ENCODE assay signal across 8 cellular contexts in genomic region chr12:123271182-123271491, GRCh38.
DNase-seq lines count a peak whose midpoint lies in the region; ATAC-seq and TF ChIP-seq lines count a peak whose summit lies in the region.

No MANE protein-coding gene starts in this region.

- H3K9me3 Mint-ChIP-seq in central memory CD8-positive, alpha-beta T cell, result no peaks in the 10 kb centered on the region

- H3K4me1 Mint-ChIP-seq in central memory CD8-positive, alpha-beta T cell, result peaks cover 23% of the 10 kb centered on the region

- peak; percentile 56 for ATAC-seq in HG02571 (IDR thresholded peaks at IDR 0.05; ENCODE audit: unreplicated experiment)
- peak; percentile 80 for ATAC-seq in central memory CD8-positive, alpha-beta T cell (replicated peaks; ENCODE audit: extremely low read depth, poor library complexity, severe bottlenecking)
- no peak for ATAC-seq in GM18858 (IDR thresholded peaks at IDR 0.05; ENCODE audit: unreplicated experiment)

- peak; percentile 74 for TF ChIP-seq CTCF in GM12874 (IDR thresholded peaks at IDR 0.05; ENCODE audit: insufficient read depth, low read depth, low read length)

- H3K36me3 Mint-ChIP-seq in central memory CD8-positive, alpha-beta T cell (ENCODE audit: insufficient read depth), result peaks cover 6% of the 10 kb centered on the region

- DNase-seq in NCI-H146 treated with DMSO at 0.1 percent for 48 hours (lab: John Stamatoyannopoulos, UW; ENCODE audit: unreplicated experiment) (peak; percentile 7), left kidney (ENCODE audit: low read depth, low spot score) (peak; percentile 87)
- DNase-seq in activated CD4-positive, CD25-positive, alpha-beta regulatory T cell treated with anti-CD3 and anti-CD28 coated beads, Interleukin-2, amount 50 U/mL, for 72 hours, result peak; percentile 81
- DNase-seq in central memory CD8-positive, alpha-beta T cell (ENCODE audit: low spot score in 2 of 2), result peak; percentile 45 to 47
- peak; percentile 82 for DNase-seq in stimulated activated CD4-positive, alpha-beta T cell treated with anti-CD3 and anti-CD28 coated beads, Interleukin-4, amount 100 ng/mL, for 1 hour

- H3K27ac Mint-ChIP-seq in central memory CD8-positive, alpha-beta T cell (ENCODE audit: low read depth), result no peak overlapping the region

- no peaks in the 10 kb centered on the region for H3K27me3 Mint-ChIP-seq in central memory CD8-positive, alpha-beta T cell

- H3K4me3 Mint-ChIP-seq in central memory CD8-positive, alpha-beta T cell, result no peak overlapping the region

Comparison
In these comparisons a context has a peak if more than half of its experiments do, and no peak if none do; other contexts are left out.
1. DNase-seq: peak in every context shown above with its lines; median percentile 87 in left kidney; 82 in stimulated activated CD4-positive, alpha-beta T cell treated with anti-CD3 and anti-CD28 coated beads, Interleukin-4, amount 100 ng/mL, for 1 hour; 81 in activated CD4-positive, CD25-positive, alpha-beta regulatory T cell treated with anti-CD3 and anti-CD28 coated beads, Interleukin-2, amount 50 U/mL, for 72 hours; 46 in central memory CD8-positive, alpha-beta T cell; 7 in NCI-H146 treated with DMSO at 0.1 percent for 48 hours.